8 cellular contexts compared by ENCODE assay signal in genomic region chr7:116802784-116803183, GRCh38. TPM values are rescaled to one million over a fixed set of nuclear protein-coding genes. Genes with fewer than 3 reads are reported as not detected.
DNase-seq lines count a peak whose midpoint lies in the region; ATAC-seq and TF ChIP-seq lines count a peak whose summit lies in the region.

No MANE protein-coding gene starts in this region.

- H3K27ac ChIP-seq in skeletal muscle tissue (ENCODE audit: low read depth, low read length): peak overlapping the region; percentile 85

- H3K36me3 ChIP-seq in skeletal muscle tissue (ENCODE audit: control insufficient read depth in 3 of 3, insufficient read depth in 3 of 3, low read length in 3 of 3): no peaks in the 10 kb centered on the region

- no peaks in the 10 kb centered on the region for H3K9me3 ChIP-seq in skeletal muscle tissue (ENCODE audit: control insufficient read depth in 3 of 3, low read length in 3 of 3)

- no peak overlapping the region for H3K4me3 Mint-ChIP-seq in activated CD8-positive, alpha-beta T cell treated with anti-CD3 and anti-CD28 coated beads, Interleukin-2, amount 10 ng/mL, durations not matched to agents 7 days and 5 days
- no peak overlapping the region for H3K4me3 Mint-ChIP-seq in glutamatergic neuron (ENCODE audit: unreplicated experiment)

- peaks cover 24 to 29% (median 25%) of the 10 kb centered on the region in 3 donors for H3K4me1 ChIP-seq in skeletal muscle tissue (ENCODE audit: control insufficient read depth in 3 of 3, insufficient read depth in 3 of 3, low read length in 3 of 3)

- POLR2A ChIA-PET in activated CD8-positive, alpha-beta T cell treated with anti-CD3 and anti-CD28 coated beads, Interleukin-2, amount 10 ng/mL, durations not matched to agents 7 days and 5 days (lab: Charles Lee): no interaction called here

- no peaks in the 10 kb centered on the region for H3K4me1 Mint-ChIP-seq in activated CD8-positive, alpha-beta T cell treated with anti-CD3 and anti-CD28 coated beads, Interleukin-2, amount 10 ng/mL, durations not matched to agents 7 days and 5 days (ENCODE audit: low read depth)
- H3K4me1 Mint-ChIP-seq in glutamatergic neuron (ENCODE audit: low read depth, unreplicated experiment): peaks cover 7% of the 10 kb centered on the region

- in situ Hi-C loops in ACHN (cut with HindIII; ENCODE audit: low pct_ligation_motif_present, low pct_unique_long_range_greater_than_20kb, low sequenced_read_pairs): loop anchor here (25.0 kb wide), 1 partner anchor 215 kb away; no protein-coding TSS in a partner anchor

- H3K27me3 Mint-ChIP-seq in activated CD8-positive, alpha-beta T cell treated with anti-CD3 and anti-CD28 coated beads, Interleukin-2, amount 10 ng/mL, durations not matched to agents 7 days and 5 days (ENCODE audit: low read depth): peaks cover 10% of the 10 kb centered on the region
- H3K27me3 Mint-ChIP-seq in glutamatergic neuron (ENCODE audit: unreplicated experiment): no peaks in the 10 kb centered on the region

- no peak overlapping the region for H3K9ac ChIP-seq in skeletal muscle tissue (ENCODE audit: low read depth in 1 of 3, low read length in 3 of 3)

- H3K36me3 Mint-ChIP-seq in activated CD8-positive, alpha-beta T cell treated with anti-CD3 and anti-CD28 coated beads, Interleukin-2, amount 10 ng/mL, durations not matched to agents 7 days and 5 days (ENCODE audit: low read depth): no peaks in the 10 kb centered on the region
- H3K36me3 Mint-ChIP-seq in glutamatergic neuron (ENCODE audit: unreplicated experiment): no peaks in the 10 kb centered on the region

- CTCF ChIA-PET in activated CD8-positive, alpha-beta T cell treated with anti-CD3 and anti-CD28 coated beads, Interleukin-2, amount 10 ng/mL, durations not matched to agents 7 days and 5 days (lab: Charles Lee): interaction anchor here (0.6 to 1.5 kb wide), 7 partner anchors 16 to 632 kb away, joined by 3 to 5 read pairs (median 3); no protein-coding TSS in a partner anchor

- H3K9me3 Mint-ChIP-seq in activated CD8-positive, alpha-beta T cell treated with anti-CD3 and anti-CD28 coated beads, Interleukin-2, amount 10 ng/mL, durations not matched to agents 7 days and 5 days (ENCODE audit: insufficient read depth): no peaks in the 10 kb centered on the region
- no peaks in the 10 kb centered on the region for H3K9me3 Mint-ChIP-seq in glutamatergic neuron (ENCODE audit: unreplicated experiment)

- no peak overlapping the region for H3K4me3 ChIP-seq in skeletal muscle tissue (ENCODE audit: low read length in 3 of 3)

- peak; percentile 87 for DNase-seq in ACHN
- DNase-seq in GM03348 (ENCODE audit: low spot score): peak; percentile 50
- peak; percentile 83 for DNase-seq in HCEC 1CT
- DNase-seq in NCI-H1105 treated with DMSO at 0.1 percent for 48 hours (lab: John Stamatoyannopoulos, UW): peak; percentile 61
- DNase-seq in activated CD8-positive, alpha-beta T cell treated with anti-CD3 and anti-CD28 coated beads, Interleukin-2, amount 10 ng/mL, durations not matched to agents 7 days and 5 days: peak; percentile 39
- no peak for DNase-seq in glutamatergic neuron
- no peak for DNase-seq in GOT3 (lab: John Stamatoyannopoulos, UW)

- TF ChIP-seq CTCF in glutamatergic neuron (IDR thresholded peaks at IDR 0.05; ENCODE audit: partially characterized antibody, unreplicated experiment): peak; percentile 46

- H3K27me3 ChIP-seq in skeletal muscle tissue (ENCODE audit: control insufficient read depth in 3 of 3, insufficient read depth in 3 of 3, low read length in 3 of 3): no peaks in the 10 kb centered on the region

- H3K27ac Mint-ChIP-seq in activated CD8-positive, alpha-beta T cell treated with anti-CD3 and anti-CD28 coated beads, Interleukin-2, amount 10 ng/mL, durations not matched to agents 7 days and 5 days: no peak overlapping the region
- H3K27ac Mint-ChIP-seq in glutamatergic neuron (ENCODE audit: unreplicated experiment): no peak overlapping the region

- peak; percentile 36 for ATAC-seq in activated CD8-positive, alpha-beta T cell treated with anti-CD3 and anti-CD28 coated beads, Interleukin-2, amount 10 ng/mL, durations not matched to agents 7 days and 5 days

RNA-seq across cellular contexts. Expression of gene CAPZA2, which starts 59.6 kb away (rescaled TPM):
- total RNA-seq in activated CD8-positive, alpha-beta T cell treated with anti-CD3 and anti-CD28 coated beads, Interleukin-2, amount 10 ng/mL, durations not matched to agents 7 days and 5 days: 100 to 1,000 TPM; 144 to 154 TPM
- 142 TPM for total RNA-seq in glutamatergic neuron (ENCODE audit: unreplicated experiment)
- total RNA-seq in skeletal muscle tissue: 72.5 TPM

Comparison
In these comparisons a context has a peak if more than half of its experiments do, and no peak if none do; other contexts are left out.
1. DNase-seq: peak in ACHN (single experiment), GM03348 (single experiment), HCEC 1CT (single experiment), NCI-H1105 treated with DMSO at 0.1 percent for 48 hours (single experiment) and activated CD8-positive, alpha-beta T cell treated with anti-CD3 and anti-CD28 coated beads, Interleukin-2, amount 10 ng/mL, durations not matched to agents 7 days and 5 days (single experiment); none in glutamatergic neuron (single experiment) and GOT3 (single experiment).